ENCODE assay signal across 18 cellular contexts in the genomic region with DNA sequence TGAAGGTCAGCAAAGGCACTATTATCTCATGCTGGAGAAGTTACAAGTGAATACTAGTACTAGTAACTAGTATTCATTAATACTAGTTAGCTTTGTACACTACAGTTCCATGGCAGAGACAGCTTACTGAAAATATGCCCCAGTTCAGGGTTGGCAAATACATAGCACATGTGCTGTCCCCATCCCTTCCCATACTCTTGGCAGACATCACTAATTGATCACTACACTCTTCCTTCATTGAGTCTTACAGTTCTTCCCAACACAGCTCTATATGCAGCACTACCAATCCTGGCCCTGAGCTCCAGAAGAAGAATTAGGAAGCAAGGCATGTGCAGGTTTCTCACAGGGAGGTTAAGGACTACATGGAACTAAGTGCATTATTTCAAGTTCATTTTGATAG.
DNase-seq lines count a peak whose midpoint lies in the region; ATAC-seq, FAIRE-seq and TF ChIP-seq lines count a peak whose summit lies in the region.
"Had no signal": no experiment of that assay in that cellular context is flagged by ENCODE, and none has a peak within 500 bp of the region (broad histone marks: within the 10 kb centered on the region; RNA-seq: fewer than 3 reads in every experiment).

No MANE protein-coding gene starts in this region.

- no peak for ATAC-seq in IMR-90 (ENCODE audit: low read depth)
- no peak for ATAC-seq in GM12878

- H3K14ac ChIP-seq in IMR-90 (replicated peaks; ENCODE audit: low read depth, low read length) (no peak overlapping the region), mesenchymal stem cell (ENCODE audit: low read length in 2 of 2) (no peak overlapping the region)

- H2BK12ac ChIP-seq in mesenchymal stem cell (ENCODE audit: low read length in 2 of 2), result no peak overlapping the region

- H3K4me1 ChIP-seq in Caco-2 (peaks cover 57% of the 10 kb centered on the region), IMR-90 (ENCODE audit: control insufficient read depth, insufficient read depth, low read length) (no peaks in the 10 kb centered on the region), GM12878 (ENCODE audit: control insufficient read depth, insufficient read depth, low read length) (peaks cover 20% of the 10 kb centered on the region), mesenchymal stem cell (ENCODE audit: control insufficient read depth, insufficient read depth, low read depth, low read length) (no peaks in the 10 kb centered on the region)

- H3K23ac ChIP-seq in IMR-90 (ENCODE audit: low read depth, low read length) (no peak overlapping the region), mesenchymal stem cell (ENCODE audit: low read length in 2 of 2) (no peak overlapping the region)

- H3K9me3 Mint-ChIP-seq in Caco-2 (ENCODE audit: unreplicated experiment), result peaks cover 11% of the 10 kb centered on the region
- H3K9me3 Mint-ChIP-seq: CD4-positive, alpha-beta T cell; CD8-positive, alpha-beta T cell had no signal

- SMC1A ChIA-PET in GM12878 (lab: Charles Lee; ENCODE audit: uncharacterized antibody, unreplicated experiment), result interaction anchor here (0.7 to 7.9 kb wide), 40 partner anchors 10 to 323 kb away, joined by 3 to 133 read pairs (median 5); no protein-coding TSS in a partner anchor

- no peak for TF ChIP-seq POLR2A in IMR-90 (IDR thresholded peaks at IDR 0.05; ENCODE audit: low read depth, low read length)
- TF ChIP-seq POLR2A in GM12878 (IDR thresholded peaks at IDR 0.05; ENCODE audit: low read depth, low read length), result no peak

- RAD21 ChIA-PET in GM12878 (lab: Charles Lee; ENCODE audit: unreplicated experiment), result interaction anchor here (1.0 to 7.5 kb wide), 21 partner anchors 11 to 1005 kb away, joined by 3 to 130 read pairs (median 5); no protein-coding TSS in a partner anchor

- peak overlapping the region; percentile 90 for H3K27ac Mint-ChIP-seq in Caco-2 (ENCODE audit: unreplicated experiment)
- H3K27ac Mint-ChIP-seq: CD4-positive, alpha-beta T cell; CD8-positive, alpha-beta T cell had no signal

- no peak overlapping the region for H2AK9ac ChIP-seq in IMR-90 (replicated peaks; ENCODE audit: low read depth, low read length, poor library complexity)

- H4K5ac ChIP-seq in IMR-90 (ENCODE audit: low read depth, low read length), result no peak overlapping the region

- H2BK20ac ChIP-seq in IMR-90 (ENCODE audit: low read depth, low read length), result no peak overlapping the region

- no peak overlapping the region for H4K91ac ChIP-seq in IMR-90 (ENCODE audit: insufficient read depth, low read depth, low read length)
- no peak overlapping the region for H4K91ac ChIP-seq in mesenchymal stem cell (ENCODE audit: low read length)

- H3K18ac ChIP-seq in IMR-90 (ENCODE audit: low read depth, low read length), result no peak overlapping the region; the same call in 1 of the 2 replicates
- no peak overlapping the region for H3K18ac ChIP-seq in mesenchymal stem cell (ENCODE audit: low read depth in 1 of 2, low read length in 2 of 2)

- dilution Hi-C loops in IMR-90 (cut with HindIII; ENCODE audit: low sequenced_read_pairs, unreplicated experiment), result no loop called here

- no peaks in the 10 kb centered on the region for H3K79me2 ChIP-seq in GM12878 (ENCODE audit: control insufficient read depth, insufficient read depth, low read length)

- H3K4me3 ChIP-seq in Caco-2 (ENCODE audit: low read depth, low read length) (no peak overlapping the region), IMR-90 (ENCODE audit: insufficient read depth, low read depth, low read length) (no peak overlapping the region), GM12878 (no peak overlapping the region), mesenchymal stem cell (ENCODE audit: insufficient read depth in 1 of 2, low read depth in 1 of 2, low read length in 2 of 2) (no peak overlapping the region)
- H3K4me3 ChIP-seq: A549; BLaER1 treated with 17β-estradiol and CSF1 and Interleukin-3, amounts not matched to agents 10 nM and 100 nM had no signal

- H3K27me3 Mint-ChIP-seq in Caco-2 (ENCODE audit: insufficient read depth, unreplicated experiment), result no peaks in the 10 kb centered on the region
- H3K27me3 Mint-ChIP-seq: B cell had no signal

- TF ChIP-seq CTCF in Caco-2 (IDR thresholded peaks at IDR 0.05; ENCODE audit: insufficient read depth in 1 of 2, low read depth in 1 of 2, low read length in 1 of 2, severe bottlenecking in 1 of 2, unreplicated experiment in 1 of 2) (no peak), IMR-90 (conservative IDR thresholded peaks at IDR 0.05; ENCODE audit: low read depth, low read length) (no peak), GM12878 (IDR thresholded peaks at IDR 0.05 in 2 of 3, conservative IDR thresholded peaks at IDR 0.05 in 1 of 3; ENCODE audit: control insufficient read depth in 2 of 3, extremely low read depth in 1 of 3, insufficient read depth in 1 of 3, low read depth in 3 of 3, low read length in 3 of 3) (no peak)

- H2AK5ac ChIP-seq in IMR-90 (ENCODE audit: low read depth, low read length) (peak overlapping the region; percentile 7; the same call in 1 of the 2 replicates), mesenchymal stem cell (ENCODE audit: low read length, severe bottlenecking) (peak overlapping the region; percentile 50)

- H3K4me1 Mint-ChIP-seq in Caco-2 (ENCODE audit: low read depth, unreplicated experiment), result peaks cover 40% of the 10 kb centered on the region

- CTCF ChIA-PET in Caco-2 (lab: Charles Lee) (interaction anchor here (0.5 to 1.3 kb wide), 5 partner anchors 25 to 1005 kb away, joined by 3 read pairs; no protein-coding TSS in a partner anchor), IMR-90 (lab: Yijun Ruan, JAX) (interaction anchor here (0.7 to 1.7 kb wide), 4 partner anchors 9 to 34 kb away, joined by 3 to 8 read pairs (median 4); no protein-coding TSS in a partner anchor), GM12878 (lab: Yijun Ruan, JAX) (interaction anchor here (0.6 to 8.7 kb wide), 47 partner anchors 9 to 1005 kb away, joined by 3 to 120 read pairs (median 4); no protein-coding TSS in a partner anchor)

- H3K4ac ChIP-seq in IMR-90 (ENCODE audit: low read depth, low read length), result no peak overlapping the region
- no peak overlapping the region for H3K4ac ChIP-seq in mesenchymal stem cell (ENCODE audit: low read depth in 1 of 2, low read length in 2 of 2)

- H3K4me2 ChIP-seq in IMR-90 (ENCODE audit: low read depth, low read length) (no peak overlapping the region), GM12878 (ENCODE audit: control insufficient read depth, insufficient read depth) (no peak overlapping the region; the same call in 1 of the 2 replicates), mesenchymal stem cell (ENCODE audit: low read length, poor library complexity, severe bottlenecking) (no peak overlapping the region)
- H3K4me2 ChIP-seq: A549; BLaER1 treated with 17β-estradiol and CSF1 and Interleukin-3, amounts not matched to agents 10 nM and 100 nM had no signal

- intact Hi-C loops in Caco-2 (cut with micrococcal nuclease; ENCODE audit: unreplicated experiment) (no loop called here), IMR-90 (cut with micrococcal nuclease) (no loop called here), GM12878 (cut with micrococcal nuclease; ENCODE audit: unreplicated experiment) (loop anchor here (5.0 kb wide), 3 partner anchors 40 to 150 kb away; no protein-coding TSS in a partner anchor)

- H2AFZ ChIP-seq in IMR-90 (replicated peaks; ENCODE audit: low read length, poor library complexity) (no peak overlapping the region), GM12878 (ENCODE audit: control insufficient read depth, low read depth, low read length) (peak overlapping the region; percentile 27; the same call in 1 of the 2 replicates), mesenchymal stem cell (ENCODE audit: low read depth, low read length) (no peak overlapping the region)

- no peaks in the 10 kb centered on the region for H3K9me3 ChIP-seq in Caco-2
- H3K9me3 ChIP-seq in IMR-90 (ENCODE audit: control insufficient read depth, insufficient read depth, low read length), result no peaks in the 10 kb centered on the region
- H3K9me3 ChIP-seq in GM12878 (replicated peaks; ENCODE audit: control insufficient read depth, insufficient read depth, low read length), result no peaks in the 10 kb centered on the region; the same call in 2 of the 3 replicates
- no peaks in the 10 kb centered on the region for H3K9me3 ChIP-seq in mesenchymal stem cell (ENCODE audit: control insufficient read depth, low read length)
- H3K9me3 ChIP-seq: A549; BLaER1 treated with 17β-estradiol and CSF1 and Interleukin-3, amounts not matched to agents 10 nM and 100 nM had no signal

- peaks cover 2% of the 10 kb centered on the region; the same call in 1 of the 2 replicates for H3K9me1 ChIP-seq in IMR-90 (ENCODE audit: insufficient read depth, low read length)

- H3K9ac ChIP-seq in IMR-90 (ENCODE audit: low read depth, low read length) (no peak overlapping the region), GM12878 (ENCODE audit: control insufficient read depth, insufficient read depth, low read length) (no peak overlapping the region), mesenchymal stem cell (ENCODE audit: low read length) (no peak overlapping the region)
- H3K9ac ChIP-seq: BLaER1 treated with 17β-estradiol and CSF1 and Interleukin-3, amounts not matched to agents 10 nM and 100 nM had no signal

- H4K8ac ChIP-seq in IMR-90 (ENCODE audit: low read depth in 2 of 2, low read length in 2 of 2), result 0 out of 4 replicates have a peak overlapping the region, but pooled peaks of 1 of the 2 experiments have one; percentile 47
- no peak overlapping the region for H4K8ac ChIP-seq in mesenchymal stem cell (ENCODE audit: low read length)

- no peak overlapping the region for H2BK120ac ChIP-seq in IMR-90 (ENCODE audit: low read depth, low read length)
- no peak overlapping the region for H2BK120ac ChIP-seq in mesenchymal stem cell (ENCODE audit: low read depth, low read length)

- TF ChIP-seq EP300 in GM12878 (IDR thresholded peaks at IDR 0.05; ENCODE audit: borderline replicate concordance in 1 of 2, control insufficient read depth in 1 of 2, low read depth in 2 of 2, low read length in 2 of 2), result no peak

- no peak overlapping the region for H2BK15ac ChIP-seq in IMR-90 (ENCODE audit: low read depth, low read length)
- H2BK15ac ChIP-seq in mesenchymal stem cell (ENCODE audit: low read depth, poor library complexity, severe bottlenecking), result no peak overlapping the region

- H4K20me1 ChIP-seq in IMR-90 (ENCODE audit: insufficient read depth, low read length) (no peaks in the 10 kb centered on the region), GM12878 (ENCODE audit: control insufficient read depth, insufficient read depth) (no peaks in the 10 kb centered on the region)
- H4K20me1 ChIP-seq: BLaER1 treated with 17β-estradiol and CSF1 and Interleukin-3, amounts not matched to agents 10 nM and 100 nM had no signal

- FAIRE-seq in GM12878 (lab: Jason Lieb, UNC), result no peak
- FAIRE-seq: A549, D721Med, G401.6 had no signal

- H2BK5ac ChIP-seq in IMR-90 (ENCODE audit: low read depth, low read length, poor library complexity, severe bottlenecking) (no peak overlapping the region), mesenchymal stem cell (ENCODE audit: low read depth, low read length, poor library complexity, severe bottlenecking) (no peak overlapping the region)

- DNase-seq in Caco-2 (no peak), IMR-90 (no peak), GM12878 (ENCODE audit: low read depth, low spot score) (no peak), mesenchymal stem cell (no peak), GF-D8 (lab: John Stamatoyannopoulos, UW) (no peak), inferior parietal cortex (ENCODE audit: extremely low spot score) (no peak), NCI-H187 (lab: John Stamatoyannopoulos, UW) (no peak), D341Med (ENCODE audit: low spot score) (no peak)
- DNase-seq: DMS79 treated with DMSO at 0.1 percent for 48 hours had no signal

- POLR2A ChIA-PET in Caco-2 (lab: Charles Lee) (no interaction called here), IMR-90 (lab: Charles Lee; ENCODE audit: unreplicated experiment) (no interaction called here), GM12878 (lab: Charles Lee) (interaction anchor here (0.6 to 3.9 kb wide), 5 partner anchors 10 to 287 kb away, joined by 3 to 25 read pairs (median 3); no protein-coding TSS in a partner anchor)

- no peaks in the 10 kb centered on the region for H3K27me3 ChIP-seq in Caco-2 (replicated peaks; ENCODE audit: control insufficient read depth, insufficient read depth, low read length)
- no peaks in the 10 kb centered on the region for H3K27me3 ChIP-seq in IMR-90 (ENCODE audit: control insufficient read depth, insufficient read depth, low read length)
- no peaks in the 10 kb centered on the region for H3K27me3 ChIP-seq in GM12878 (replicated peaks in 1 of 2; ENCODE audit: control insufficient read depth in 2 of 2, insufficient read depth in 2 of 2, low read length in 1 of 2)
- H3K27me3 ChIP-seq in mesenchymal stem cell (ENCODE audit: control insufficient read depth in 1 of 2, insufficient read depth in 1 of 2, low read length in 2 of 2), result no peaks in the 10 kb centered on the region
- H3K27me3 ChIP-seq: BLaER1 treated with 17β-estradiol and CSF1 and Interleukin-3, amounts not matched to agents 10 nM and 100 nM had no signal

- H3K36me3 Mint-ChIP-seq in Caco-2 (ENCODE audit: insufficient read depth, unreplicated experiment), result peaks cover 6% of the 10 kb centered on the region
- H3K36me3 Mint-ChIP-seq: CD8-positive, alpha-beta T cell had no signal

- H3K4me3 Mint-ChIP-seq in Caco-2 (ENCODE audit: unreplicated experiment), result no peak overlapping the region
- H3K4me3 Mint-ChIP-seq: CD4-positive, alpha-beta T cell; CD8-positive, alpha-beta T cell had no signal

- no peaks in the 10 kb centered on the region for H3K79me1 ChIP-seq in IMR-90 (ENCODE audit: low read depth in 1 of 2, low read length in 2 of 2)
- H3K79me1 ChIP-seq in mesenchymal stem cell (replicated peaks; ENCODE audit: low read length, poor library complexity, severe bottlenecking), result no peaks in the 10 kb centered on the region

- H3K36me3 ChIP-seq in Caco-2 (ENCODE audit: control insufficient read depth, insufficient read depth, low read length) (no peaks in the 10 kb centered on the region), IMR-90 (ENCODE audit: control insufficient read depth, insufficient read depth, low read length) (no peaks in the 10 kb centered on the region), GM12878 (ENCODE audit: control insufficient read depth in 2 of 2, insufficient read depth in 2 of 2, low read length in 1 of 2) (no peaks in the 10 kb centered on the region), mesenchymal stem cell (ENCODE audit: control insufficient read depth in 1 of 2, insufficient read depth in 2 of 2, low read depth in 1 of 2, low read length in 2 of 2) (no peaks in the 10 kb centered on the region)
- H3K36me3 ChIP-seq: BLaER1 treated with 17β-estradiol and CSF1 and Interleukin-3, amounts not matched to agents 10 nM and 100 nM had no signal

- in situ Hi-C loops in IMR-90 (cut with MboI; ENCODE audit: low sequenced_read_pairs) (no loop called here), GM12878 (cut with MboI) (no loop called here)

- no peak overlapping the region for H3K27ac ChIP-seq in IMR-90 (ENCODE audit: insufficient read depth, low read length)
- H3K27ac ChIP-seq in GM12878 (ENCODE audit: control insufficient read depth, insufficient read depth), result no peak overlapping the region
- H3K27ac ChIP-seq in mesenchymal stem cell (ENCODE audit: low read length, poor library complexity, severe bottlenecking), result no peak overlapping the region
- H3K27ac ChIP-seq: 22Rv1; A549; BLaER1 treated with 17β-estradiol and CSF1 and Interleukin-3, amounts not matched to agents 10 nM and 100 nM; C4-2B had no signal

- BruUV-seq in Caco-2 (replicated peaks; lab: Mats Ljungman, UMichigan) (no TSS peak), IMR-90 (replicated peaks; lab: Mats Ljungman, UMichigan) (no TSS peak), GM12878 (replicated peaks; lab: Mats Ljungman, UMichigan) (no TSS peak)

- no peak overlapping the region for H3K56ac ChIP-seq in IMR-90 (ENCODE audit: extremely low read depth, insufficient read depth, low read length)

- TF ChIP-seq RAD21 in IMR-90 (IDR thresholded peaks at IDR 0.05; ENCODE audit: low read length) (no peak), GM12878 (IDR thresholded peaks at IDR 0.05; ENCODE audit: insufficient read depth, low read depth, low read length) (no peak)
